In the genomic region with DNA sequence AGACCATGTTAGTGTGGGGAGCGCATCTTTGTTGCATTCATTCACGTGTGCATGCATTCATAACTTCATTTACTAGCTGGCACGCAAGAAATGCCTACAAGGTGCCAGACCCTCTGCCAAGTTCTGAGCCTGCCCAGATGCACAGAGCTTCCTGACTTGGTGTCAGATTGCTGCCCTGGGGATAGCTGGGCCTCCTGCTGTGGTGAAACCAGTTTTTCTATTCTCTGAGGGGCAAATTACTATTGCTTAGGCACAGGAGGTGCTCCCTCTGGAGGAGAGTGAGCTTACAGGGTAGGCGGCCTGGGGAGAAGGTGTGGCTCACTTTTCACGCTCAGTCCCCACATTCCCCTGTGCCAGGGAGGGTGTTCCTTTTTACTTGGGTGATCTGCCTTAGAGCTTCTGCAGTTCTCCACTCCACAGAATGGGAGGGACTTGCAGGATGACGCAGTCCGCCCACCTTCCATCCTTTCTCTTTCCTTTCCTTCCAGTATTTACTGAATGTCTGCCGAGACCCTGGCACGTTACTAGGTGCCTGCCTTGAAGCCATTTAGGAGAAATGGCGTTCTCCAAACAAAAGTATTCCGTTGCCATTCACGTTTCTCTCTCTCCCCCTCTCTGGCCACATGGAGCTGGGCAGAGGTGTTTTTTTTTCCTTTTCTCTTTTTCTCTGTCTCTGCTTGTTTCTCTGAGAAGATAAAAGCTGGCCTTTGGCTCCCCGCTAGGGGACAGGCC, we compare ENCODE assay signal across 1 cellular context.
TF ChIP-seq lines count a peak whose summit lies in the region.

No MANE protein-coding gene starts in this region.

TF ChIP-seq in HEK293, 187 proteins besides CTCF, POLR2A, EP300 and RAD21 (continued from another document):
- TF ChIP-seq, protein P1, sequence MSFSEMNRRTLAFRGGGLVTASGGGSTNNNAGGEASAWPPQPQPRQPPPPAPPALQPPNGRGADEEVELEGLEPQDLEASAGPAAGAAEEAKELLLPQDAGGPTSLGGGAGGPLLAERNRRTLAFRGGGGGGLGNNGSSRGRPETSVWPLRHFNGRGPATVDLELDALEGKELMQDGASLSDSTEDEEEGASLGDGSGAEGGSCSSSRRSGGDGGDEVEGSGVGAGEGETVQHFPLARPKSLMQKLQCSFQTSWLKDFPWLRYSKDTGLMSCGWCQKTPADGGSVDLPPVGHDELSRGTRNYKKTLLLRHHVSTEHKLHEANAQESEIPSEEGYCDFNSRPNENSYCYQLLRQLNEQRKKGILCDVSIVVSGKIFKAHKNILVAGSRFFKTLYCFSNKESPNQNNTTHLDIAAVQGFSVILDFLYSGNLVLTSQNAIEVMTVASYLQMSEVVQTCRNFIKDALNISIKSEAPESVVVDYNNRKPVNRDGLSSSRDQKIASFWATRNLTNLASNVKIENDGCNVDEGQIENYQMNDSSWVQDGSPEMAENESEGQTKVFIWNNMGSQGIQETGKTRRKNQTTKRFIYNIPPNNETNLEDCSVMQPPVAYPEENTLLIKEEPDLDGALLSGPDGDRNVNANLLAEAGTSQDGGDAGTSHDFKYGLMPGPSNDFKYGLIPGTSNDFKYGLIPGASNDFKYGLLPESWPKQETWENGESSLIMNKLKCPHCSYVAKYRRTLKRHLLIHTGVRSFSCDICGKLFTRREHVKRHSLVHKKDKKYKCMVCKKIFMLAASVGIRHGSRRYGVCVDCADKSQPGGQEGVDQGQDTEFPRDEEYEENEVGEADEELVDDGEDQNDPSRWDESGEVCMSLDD (tag by site-specific recombination; IDR thresholded peaks at IDR 0.05): no peak
- TF ChIP-seq ZNF701 (tag by site-specific recombination; IDR thresholded peaks at IDR 0.05) (0 out of 2 replicates have a peak, but pooled peaks have one; percentile 63), KLF7 (tag by site-specific recombination; IDR thresholded peaks at IDR 0.05; ENCODE audit: borderline replicate concordance) (no peak), ZNF596 (tag by site-specific recombination; IDR thresholded peaks at IDR 0.05) (no peak), ZNF174 (tag by site-specific recombination; IDR thresholded peaks at IDR 0.05) (no peak)
- TF ChIP-seq, protein P2, sequence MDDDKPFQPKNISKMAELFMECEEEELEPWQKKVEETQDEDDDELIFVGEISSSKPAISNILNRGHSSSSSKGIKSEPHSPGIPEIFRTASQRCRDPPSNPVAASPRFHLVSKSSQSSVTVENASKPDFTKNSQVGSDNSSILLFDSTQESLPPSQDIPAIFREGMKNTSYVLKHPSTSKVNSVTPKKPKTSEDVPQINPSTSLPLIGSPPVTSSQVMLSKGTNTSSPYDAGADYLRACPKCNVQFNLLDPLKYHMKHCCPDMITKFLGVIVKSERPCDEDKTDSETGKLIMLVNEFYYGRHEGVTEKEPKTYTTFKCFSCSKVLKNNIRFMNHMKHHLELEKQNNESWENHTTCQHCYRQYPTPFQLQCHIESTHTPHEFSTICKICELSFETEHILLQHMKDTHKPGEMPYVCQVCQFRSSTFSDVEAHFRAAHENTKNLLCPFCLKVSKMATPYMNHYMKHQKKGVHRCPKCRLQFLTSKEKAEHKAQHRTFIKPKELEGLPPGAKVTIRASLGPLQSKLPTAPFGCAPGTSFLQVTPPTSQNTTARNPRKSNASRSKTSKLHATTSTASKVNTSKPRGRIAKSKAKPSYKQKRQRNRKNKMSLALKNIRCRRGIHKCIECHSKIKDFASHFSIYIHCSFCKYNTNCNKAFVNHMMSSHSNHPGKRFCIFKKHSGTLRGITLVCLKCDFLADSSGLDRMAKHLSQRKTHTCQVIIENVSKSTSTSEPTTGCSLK (tag by site-specific recombination; IDR thresholded peaks at IDR 0.05): no peak
TF ChIP-seq in HEK293: peak in this region for 22.
